27 cellular contexts compared by ENCODE assay signal in the genomic region with DNA sequence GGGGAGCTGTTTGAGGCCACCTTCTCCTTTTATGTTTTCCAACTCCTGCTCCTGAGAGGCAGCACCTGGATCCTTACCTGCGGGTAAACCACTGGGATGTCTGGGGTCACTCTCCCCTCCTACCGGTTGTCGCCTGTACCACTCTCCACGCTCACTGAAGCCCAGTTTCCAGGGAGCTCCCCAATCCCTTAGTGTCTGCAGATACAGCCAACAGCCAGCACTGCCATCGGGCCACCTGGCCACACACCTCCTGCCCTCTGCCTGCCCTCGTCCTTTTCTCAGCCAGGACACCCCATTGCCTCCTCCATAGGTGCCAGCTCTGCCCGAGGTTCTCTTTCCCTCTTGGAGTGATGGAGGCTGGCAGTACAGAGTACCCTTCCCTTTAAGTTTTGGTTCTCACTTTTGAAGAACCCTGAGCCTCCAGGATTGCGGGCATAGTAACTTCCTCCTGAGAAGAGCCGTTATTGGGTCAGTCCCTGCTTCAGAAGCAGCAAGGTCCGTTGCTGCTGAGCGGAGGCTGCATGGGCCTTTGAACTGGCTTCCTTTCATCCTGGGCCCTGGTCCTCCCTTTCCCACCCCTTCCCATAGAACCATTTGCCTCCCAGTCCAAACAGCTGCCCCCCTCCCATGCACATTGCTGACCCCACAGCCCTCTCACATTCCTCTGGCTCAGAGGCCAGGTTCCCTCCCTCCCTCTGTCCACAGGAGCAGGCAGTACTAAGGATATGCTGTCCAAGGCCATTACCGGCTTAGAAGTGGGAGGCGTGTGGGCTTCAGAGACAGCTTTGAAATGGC. TPM values are rescaled to one million over a fixed set of nuclear protein-coding genes. Genes with fewer than 3 reads are reported as not detected.
DNase-seq lines count a peak whose midpoint lies in the region; ATAC-seq and TF ChIP-seq lines count a peak whose summit lies in the region.
"Had no signal": no experiment of that assay in that cellular context is flagged by ENCODE, and none has a peak within 500 bp of the region (broad histone marks: within the 10 kb centered on the region; RNA-seq: fewer than 3 reads in every experiment).

No MANE protein-coding gene starts in this region.

- H3K79me1 ChIP-seq in trophoblast cell (ENCODE audit: low read length) = no peaks in the 10 kb centered on the region

- no peaks in the 10 kb centered on the region for H3K9me2 ChIP-seq in PC-9 (ENCODE audit: insufficient read depth)

- H3K4me1 ChIP-seq in HEK293 (ENCODE audit: control insufficient read depth, insufficient read depth, low read length) (no peaks in the 10 kb centered on the region), PC-9 (replicated peaks; ENCODE audit: insufficient read depth) (peaks cover 28% of the 10 kb centered on the region), trophoblast cell (ENCODE audit: control insufficient read depth in 1 of 2, insufficient read depth in 2 of 2, low read length in 2 of 2) (peaks cover 4 to 12% of the 10 kb centered on the region in 2 experiments)
- H3K4me1 ChIP-seq: Caco-2 had no signal

- H3K79me2 ChIP-seq in PC-9 (ENCODE audit: low read depth) (no peaks in the 10 kb centered on the region), trophoblast cell (ENCODE audit: control insufficient read depth, insufficient read depth, low read length, poor library complexity) (no peaks in the 10 kb centered on the region)

- no peak overlapping the region for H4K8ac ChIP-seq in trophoblast cell (ENCODE audit: low read depth, low read length)

- no peak overlapping the region for H3K27ac ChIP-seq in HEK293 (ENCODE audit: extremely low read depth, low read depth, low read length)
- peak overlapping the region; percentile 94; the same call in 1 of the 2 replicates for H3K27ac ChIP-seq in PC-9
- no peak overlapping the region for H3K27ac ChIP-seq in trophoblast cell (ENCODE audit: low read depth, low read length)
- H3K27ac ChIP-seq: BLaER1 treated with 17β-estradiol and CSF1 and Interleukin-3, amounts not matched to agents 10 nM and 100 nM; epithelial cell of prostate; thoracic aorta had no signal

- H3K36me3 ChIP-seq in HEK293 (ENCODE audit: control insufficient read depth in 2 of 2, insufficient read depth in 1 of 2, low read length in 2 of 2) (no peaks in the 10 kb centered on the region), PC-9 (ENCODE audit: low read depth) (no peaks in the 10 kb centered on the region), trophoblast cell (ENCODE audit: control insufficient read depth in 1 of 2, insufficient read depth in 2 of 2, low read length in 2 of 2) (no peaks in the 10 kb centered on the region)
- H3K36me3 ChIP-seq: BLaER1 treated with 17β-estradiol and CSF1 and Interleukin-3, amounts not matched to agents 10 nM and 100 nM; thoracic aorta had no signal

- H3K23ac ChIP-seq in trophoblast cell (ENCODE audit: low read length) = no peak overlapping the region

- no peak for ATAC-seq in GM19351 (IDR thresholded peaks at IDR 0.05; ENCODE audit: unreplicated experiment)
- ATAC-seq: Panc1 had no signal

- H3K9ac ChIP-seq in trophoblast cell (ENCODE audit: low read length) = no peak overlapping the region
- H3K9ac ChIP-seq: BLaER1 treated with 17β-estradiol and CSF1 and Interleukin-3, amounts not matched to agents 10 nM and 100 nM had no signal

- H4K12ac ChIP-seq in trophoblast cell (ENCODE audit: low read depth, low read length) = no peak overlapping the region

- H4K91ac ChIP-seq in trophoblast cell (ENCODE audit: low read depth, low read length) = no peak overlapping the region

- TF ChIP-seq CTCF in HEK293 (tag by site-specific recombination; IDR thresholded peaks at IDR 0.05) (no peak), PC-9 (conservative IDR thresholded peaks at IDR 0.05) (no peak)

- H3K4me3 ChIP-seq in HEK293 (ENCODE audit: low read depth, low read length) = no peak overlapping the region
- H3K4me3 ChIP-seq in PC-9 = no peak overlapping the region
- H3K4me3 ChIP-seq in trophoblast cell (ENCODE audit: low read depth, low read length) = no peak overlapping the region
- H3K4me3 ChIP-seq: BLaER1 treated with 17β-estradiol and CSF1 and Interleukin-3, amounts not matched to agents 10 nM and 100 nM; thoracic aorta had no signal

- H3K27me3 ChIP-seq in PC-9 (ENCODE audit: insufficient read depth, low read depth) (no peaks in the 10 kb centered on the region), trophoblast cell (ENCODE audit: insufficient read depth, low read length) (no peaks in the 10 kb centered on the region)
- H3K27me3 ChIP-seq: BLaER1 treated with 17β-estradiol and CSF1 and Interleukin-3, amounts not matched to agents 10 nM and 100 nM had no signal

- no peak overlapping the region for H3K14ac ChIP-seq in trophoblast cell (ENCODE audit: low read length)

- H3K4me2 ChIP-seq in PC-9 = no peak overlapping the region
- no peak overlapping the region for H3K4me2 ChIP-seq in trophoblast cell (ENCODE audit: low read length)

- H3F3A ChIP-seq in PC-9 (ENCODE audit: insufficient read depth, low read depth) = peaks cover 23% of the 10 kb centered on the region

- no peak overlapping the region for H2BK5ac ChIP-seq in trophoblast cell (ENCODE audit: low read depth, low read length, poor library complexity)

- CTCF ChIA-PET in HEK293 (lab: Yijun Ruan, JAX) = interaction anchor here (0.7 to 1.3 kb wide), 3 partner anchors 21 to 133 kb away, joined by 3 to 6 read pairs (median 3); no protein-coding TSS in a partner anchor
- CTCF ChIA-PET in PC-9 (lab: Charles Lee) = no interaction called here

- H3K4ac ChIP-seq in trophoblast cell (ENCODE audit: low read depth, low read length) = no peak overlapping the region

- H2BK12ac ChIP-seq in trophoblast cell (ENCODE audit: low read length) = no peak overlapping the region

- no peak overlapping the region for H3K18ac ChIP-seq in trophoblast cell (ENCODE audit: low read length)

- WGBS in trophoblast cell (ENCODE audit: extremely low coverage, insufficient coverage, insufficient read length) = no CpG with 5 or more reads among the region's 13 CpGs

- intact Hi-C loops in PC-9 (cut with micrococcal nuclease; ENCODE audit: unreplicated experiment) = no loop called here

- H4K20me1 ChIP-seq in PC-9 (ENCODE audit: insufficient read depth) = no peaks in the 10 kb centered on the region
- H4K20me1 ChIP-seq: BLaER1 treated with 17β-estradiol and CSF1 and Interleukin-3, amounts not matched to agents 10 nM and 100 nM had no signal

- DNase-seq in PC-9 = no peak
- peak; percentile 56 for DNase-seq in islet precursor cell
- DNase-seq in trophoblast cell = no peak
- no peak for DNase-seq in OCI-M1 (lab: John Stamatoyannopoulos, UW)
- DNase-seq in NCI-H1105 treated with DMSO at 0.1 percent for 48 hours (lab: John Stamatoyannopoulos, UW) = no peak
- DNase-seq in NCI-H146 (lab: John Stamatoyannopoulos, UW) = no peak
- DNase-seq: ACHN; activated effector memory CD4-positive, alpha-beta T cell treated with Interleukin-2 at 50 U/mL for 16 hours; activated naive CD8-positive, alpha-beta T cell treated with anti-CD3 and anti-CD28 coated beads, Interleukin-2, amount 10 ng/mL, durations not matched to agents 7 days and 5 days; Caco-2; DND-41; effector CD4-positive, alpha-beta T cell; HCEC 1CT; mammary epithelial cell; NCI-H1436; NCI-H2107; NCI-H446 treated with DMSO at 0.1 percent for 48 hours; stimulated activated CD4-positive, alpha-beta T cell treated with anti-CD3 and anti-CD28 coated beads, Interleukin-4, amount 100 ng/mL, for 1 hour; stimulated activated naive CD4-positive, alpha-beta T cell; T-helper 9 cell had no signal

- POLR2A ChIA-PET in HEK293 (lab: Yijun Ruan, JAX) (no interaction called here), PC-9 (lab: Charles Lee; ENCODE audit: unreplicated experiment) (no interaction called here)

- H2BK120ac ChIP-seq in trophoblast cell (ENCODE audit: insufficient read depth, low read length, poor library complexity) = no peak overlapping the region

- H2AK5ac ChIP-seq in trophoblast cell (ENCODE audit: low read length) = peak overlapping the region; percentile 45

- H2AFZ ChIP-seq in PC-9 (no peak overlapping the region), trophoblast cell (ENCODE audit: insufficient read depth, low read length, poor library complexity) (no peak overlapping the region)

- BruUV-seq in PC-9 (replicated peaks; lab: Mats Ljungman, UMichigan) = no TSS peak

- H3K9me3 ChIP-seq in HEK293 (ENCODE audit: control insufficient read depth, insufficient read depth, low read depth, low read length) = no peaks in the 10 kb centered on the region; the same call in 1 of the 2 replicates
- no peaks in the 10 kb centered on the region for H3K9me3 ChIP-seq in PC-9 (ENCODE audit: insufficient read depth, low read depth)
- no peaks in the 10 kb centered on the region for H3K9me3 ChIP-seq in trophoblast cell (ENCODE audit: insufficient read depth, low read depth, low read length)
- H3K9me3 ChIP-seq: BLaER1 treated with 17β-estradiol and CSF1 and Interleukin-3, amounts not matched to agents 10 nM and 100 nM; Caco-2; thoracic aorta had no signal

TF ChIP-seq in HEK293, 187 proteins besides CTCF, POLR2A, EP300 and RAD21:
- TF ChIP-seq EGR2 (tag by site-specific recombination; IDR thresholded peaks at IDR 0.05; ENCODE audit: low read depth) = peak; percentile 51; the same call in 1 of the 2 replicates
- no peak for TF ChIP-seq GLIS1 (tag by site-specific recombination; IDR thresholded peaks at IDR 0.05)
- TF ChIP-seq HOXD13 (CRISPR knock-in tag; IDR thresholded peaks at IDR 0.05; ENCODE audit: borderline replicate concordance) = no peak
- TF ChIP-seq ZNF571 (tag by site-specific recombination; IDR thresholded peaks at IDR 0.05) = no peak
- TF ChIP-seq ZFHX2 (tag by site-specific recombination; conservative IDR thresholded peaks at IDR 0.05) = peak; percentile 56
- no peak for TF ChIP-seq ZNF350 (tag by site-specific recombination; IDR thresholded peaks at IDR 0.05)
TF ChIP-seq in HEK293: peak in this region for 2.

RNA-seq across cellular contexts. Expression of gene ARNT2, which starts 30.9 kb away (rescaled TPM):
- total RNA-seq in PC-9 (2021) = 1.1 and 4.3 TPM in 2 replicates
- polyA plus RNA-seq in trophoblast cell (2013) = 0.57 and 0.67 TPM in 2 replicates
- total RNA-seq: activated naive CD8-positive, alpha-beta T cell treated with anti-CD3 and anti-CD28 coated beads, Interleukin-2, amount 10 ng/mL, durations not matched to agents 7 days and 5 days had no signal
- polyA plus RNA-seq: IgD-negative memory B cell had no signal
